ENCODE assay signal across 11 cellular contexts in the genomic region with DNA sequence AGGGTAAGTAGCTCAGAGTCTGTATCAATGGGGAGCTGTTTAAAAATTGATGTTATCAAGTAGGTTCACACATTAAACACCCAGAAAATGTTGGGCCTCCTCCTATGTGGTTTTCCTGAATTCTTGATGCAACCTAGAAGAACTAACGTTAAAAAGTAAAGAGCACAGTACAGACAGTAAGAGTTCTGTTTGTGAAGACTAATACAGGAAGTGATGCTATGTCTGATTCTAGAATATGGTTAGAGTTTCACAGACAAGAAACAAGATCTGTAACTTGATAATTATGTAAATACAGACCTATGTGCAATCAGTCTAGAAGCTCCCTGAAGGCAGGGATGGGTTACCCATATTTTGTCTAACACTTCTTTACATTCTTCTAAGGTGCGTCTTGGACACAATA.
DNase-seq lines count a peak whose midpoint lies in the region; ATAC-seq, FAIRE-seq and TF ChIP-seq lines count a peak whose summit lies in the region.
"Had no signal": no experiment of that assay in that cellular context is flagged by ENCODE, and none has a peak within 500 bp of the region (broad histone marks: within the 10 kb centered on the region; RNA-seq: fewer than 3 reads in every experiment).

No MANE protein-coding gene starts in this region.

- H3K9ac ChIP-seq in Loucy (ENCODE audit: low read depth, low read length, poor library complexity, severe bottlenecking) = no peak overlapping the region

- H3K36me3 Mint-ChIP-seq in activated T-cell treated with anti-CD3 and anti-CD28 coated beads, Interleukin-2, amount 50 U/mL, for 4 hours (ENCODE audit: insufficient read depth) = peaks cover 5% of the 10 kb centered on the region
- peaks cover 48% of the 10 kb centered on the region for H3K36me3 Mint-ChIP-seq in activated naive CD8-positive, alpha-beta T cell treated with anti-CD3 and anti-CD28 coated beads for 36 hours

- H3K27ac Mint-ChIP-seq in activated naive CD8-positive, alpha-beta T cell treated with anti-CD3 and anti-CD28 coated beads for 36 hours = peak overlapping the region; percentile 66

- H3F3A ChIP-seq in Loucy (ENCODE audit: low read depth) = peaks cover 13% of the 10 kb centered on the region; the same call in 1 of the 2 replicates

- H3K4me3 Mint-ChIP-seq in activated T-cell treated with anti-CD3 and anti-CD28 coated beads, Interleukin-2, amount 50 U/mL, for 4 hours = no peak overlapping the region
- no peak overlapping the region for H3K4me3 Mint-ChIP-seq in activated naive CD8-positive, alpha-beta T cell treated with anti-CD3 and anti-CD28 coated beads for 36 hours

- H3K9me2 ChIP-seq in Loucy (replicated peaks; ENCODE audit: low read depth, low read length) = no peaks in the 10 kb centered on the region

- no peak for FAIRE-seq in small intestine (lab: Jason Lieb, UNC)

- no peaks in the 10 kb centered on the region for H3K79me2 ChIP-seq in Loucy (ENCODE audit: insufficient read depth, low read length)

- H3K9me3 Mint-ChIP-seq in activated T-cell treated with anti-CD3 and anti-CD28 coated beads, Interleukin-2, amount 50 U/mL, for 4 hours = peaks cover 49% of the 10 kb centered on the region
- H3K9me3 Mint-ChIP-seq in activated naive CD8-positive, alpha-beta T cell treated with anti-CD3 and anti-CD28 coated beads for 36 hours = peaks cover 25% of the 10 kb centered on the region

- H3K9me3 ChIP-seq in Loucy (ENCODE audit: insufficient read depth, low read depth, low read length) (peaks cover 4% of the 10 kb centered on the region; the same call in 1 of the 2 replicates), small intestine (ENCODE audit: control insufficient read depth, low read depth) (no peaks in the 10 kb centered on the region)
- H3K9me3 ChIP-seq: stomach had no signal

- H3K27me3 ChIP-seq in Loucy (ENCODE audit: insufficient read depth, low read length, poor library complexity, severe bottlenecking) (no peaks in the 10 kb centered on the region), small intestine (ENCODE audit: control insufficient read depth in 2 of 2, insufficient read depth in 2 of 2, low read length in 2 of 2) (no peaks in the 10 kb centered on the region)
- H3K27me3 ChIP-seq: stomach had no signal

- no peak for DNase-seq in activated T-cell treated with anti-CD3 and anti-CD28 coated beads, Interleukin-2, amount 50 U/mL, for 4 hours
- no peak for DNase-seq in activated T-cell treated with anti-CD3 and anti-CD28 coated beads, Interleukin-2, amount 50 U/mL, for 48 hours
- DNase-seq in activated naive CD8-positive, alpha-beta T cell treated with anti-CD3 and anti-CD28 coated beads for 36 hours = no peak
- DNase-seq in small intestine (peak; percentile 40), hypothalamus (lab: John Stamatoyannopoulos, UW) (no peak), left colon (no peak)
- DNase-seq: NCI-H1930, NCI-H748 treated with DMSO at 0.1 percent for 48 hours, stomach had no signal

- intact Hi-C loops in left colon (cut with DNase I, micrococcal nuclease) = no loop called here

- TF ChIP-seq CTCF in Loucy (conservative IDR thresholded peaks at IDR 0.05; ENCODE audit: low read length) = no peak

- H3K4me2 ChIP-seq in Loucy (ENCODE audit: low read depth, low read length, poor library complexity, severe bottlenecking) = peak overlapping the region; percentile 62

- ATAC-seq in activated T-cell treated with anti-CD3 and anti-CD28 coated beads, Interleukin-2, amount 50 U/mL, for 4 hours = peak; percentile 48 to 54
- no peak for ATAC-seq in left colon
- ATAC-seq in HG03039 (IDR thresholded peaks at IDR 0.05; ENCODE audit: unreplicated experiment) = no peak

- H4K20me1 ChIP-seq in Loucy (ENCODE audit: insufficient read depth, low read length, poor library complexity, severe bottlenecking) = no peaks in the 10 kb centered on the region

- no peak overlapping the region for H2AFZ ChIP-seq in Loucy (ENCODE audit: low read length)

- peaks cover 75% of the 10 kb centered on the region for H3K4me1 Mint-ChIP-seq in activated T-cell treated with anti-CD3 and anti-CD28 coated beads, Interleukin-2, amount 50 U/mL, for 4 hours (ENCODE audit: low read depth)
- H3K4me1 Mint-ChIP-seq in activated naive CD8-positive, alpha-beta T cell treated with anti-CD3 and anti-CD28 coated beads for 36 hours = peaks cover 54% of the 10 kb centered on the region

- 84% methylated on average over 2 of the region's 2 CpGs for WGBS in small intestine, 3 donors

- peaks cover 73% of the 10 kb centered on the region for H3K4me1 ChIP-seq in Loucy (ENCODE audit: insufficient read depth, low read length, poor library complexity, severe bottlenecking)
- peaks cover 0 to 3% of the 10 kb centered on the region in 2 donors for H3K4me1 ChIP-seq in small intestine (ENCODE audit: control insufficient read depth in 2 of 2, insufficient read depth in 1 of 2, low read depth in 1 of 2, low read length in 1 of 2)

- no peaks in the 10 kb centered on the region for H3K27me3 Mint-ChIP-seq in activated T-cell treated with anti-CD3 and anti-CD28 coated beads, Interleukin-2, amount 50 U/mL, for 4 hours (ENCODE audit: low read depth)
- H3K27me3 Mint-ChIP-seq in activated naive CD8-positive, alpha-beta T cell treated with anti-CD3 and anti-CD28 coated beads for 36 hours = no peaks in the 10 kb centered on the region

- H3K4me3 ChIP-seq in Loucy (ENCODE audit: low read length, poor library complexity, severe bottlenecking) = peak overlapping the region; percentile 24
- H3K4me3 ChIP-seq in small intestine (ENCODE audit: low read depth in 1 of 2, low read length in 2 of 2) = no peak overlapping the region
- H3K4me3 ChIP-seq: stomach had no signal

- no peaks in the 10 kb centered on the region for H3K36me3 ChIP-seq in Loucy (ENCODE audit: insufficient read depth, low read length)
- no peaks in the 10 kb centered on the region for H3K36me3 ChIP-seq in small intestine (ENCODE audit: control insufficient read depth in 2 of 2, insufficient read depth in 2 of 2, low read length in 2 of 2)
- H3K36me3 ChIP-seq: stomach had no signal

- no peak overlapping the region for H3K27ac ChIP-seq in small intestine (ENCODE audit: low read depth in 1 of 2, low read length in 1 of 2)
- H3K27ac ChIP-seq: stomach had no signal

Comparison
In these comparisons a context has a peak if more than half of its experiments do, and no peak if none do; other contexts are left out.
1. ATAC-seq: peak in activated T-cell treated with anti-CD3 and anti-CD28 coated beads, Interleukin-2, amount 50 U/mL, for 4 hours (2 of 2); none in left colon (single experiment) and HG03039 (single experiment).